Comparison of ENCODE assay signal across 1 cellular context in the genomic region with DNA sequence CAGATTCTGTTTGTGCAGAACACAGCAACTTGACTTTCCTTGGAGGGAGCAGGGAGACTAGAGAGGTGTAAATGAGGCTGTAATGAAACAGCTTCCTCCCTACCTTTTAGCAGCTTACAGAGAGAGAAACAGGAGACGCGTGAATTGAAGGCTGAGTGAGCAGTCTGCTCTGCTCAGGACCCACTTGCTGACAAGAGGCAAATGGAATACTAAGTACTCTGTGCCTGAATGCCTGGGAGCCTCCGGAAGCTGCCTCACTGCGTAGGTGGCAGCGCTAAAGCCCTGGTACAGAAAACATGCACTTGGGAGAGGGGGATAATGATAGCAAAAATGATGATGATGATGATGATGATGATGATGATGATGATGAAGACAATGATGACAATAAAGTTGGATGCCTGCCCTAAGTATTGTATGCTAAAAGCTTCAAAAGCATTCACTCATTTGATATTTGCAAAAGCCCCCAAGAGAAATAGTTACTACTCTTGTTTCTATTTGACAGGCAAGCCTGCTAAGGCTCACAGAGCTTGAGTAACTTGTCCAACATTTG.
TF ChIP-seq lines count a peak whose summit lies in the region.

No MANE protein-coding gene starts in this region.

TF ChIP-seq in HEK293, 187 proteins besides CTCF, POLR2A, EP300 and RAD21 (continued from another document):
- TF ChIP-seq, protein P1, sequence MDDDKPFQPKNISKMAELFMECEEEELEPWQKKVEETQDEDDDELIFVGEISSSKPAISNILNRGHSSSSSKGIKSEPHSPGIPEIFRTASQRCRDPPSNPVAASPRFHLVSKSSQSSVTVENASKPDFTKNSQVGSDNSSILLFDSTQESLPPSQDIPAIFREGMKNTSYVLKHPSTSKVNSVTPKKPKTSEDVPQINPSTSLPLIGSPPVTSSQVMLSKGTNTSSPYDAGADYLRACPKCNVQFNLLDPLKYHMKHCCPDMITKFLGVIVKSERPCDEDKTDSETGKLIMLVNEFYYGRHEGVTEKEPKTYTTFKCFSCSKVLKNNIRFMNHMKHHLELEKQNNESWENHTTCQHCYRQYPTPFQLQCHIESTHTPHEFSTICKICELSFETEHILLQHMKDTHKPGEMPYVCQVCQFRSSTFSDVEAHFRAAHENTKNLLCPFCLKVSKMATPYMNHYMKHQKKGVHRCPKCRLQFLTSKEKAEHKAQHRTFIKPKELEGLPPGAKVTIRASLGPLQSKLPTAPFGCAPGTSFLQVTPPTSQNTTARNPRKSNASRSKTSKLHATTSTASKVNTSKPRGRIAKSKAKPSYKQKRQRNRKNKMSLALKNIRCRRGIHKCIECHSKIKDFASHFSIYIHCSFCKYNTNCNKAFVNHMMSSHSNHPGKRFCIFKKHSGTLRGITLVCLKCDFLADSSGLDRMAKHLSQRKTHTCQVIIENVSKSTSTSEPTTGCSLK (tag by site-specific recombination; IDR thresholded peaks at IDR 0.05): no peak
